8 cellular contexts compared by ENCODE assay signal in genomic region chr9:114153761-114154596, GRCh38. TPM values are rescaled to one million over a fixed set of nuclear protein-coding genes. Genes with fewer than 3 reads are reported as not detected.
DNase-seq lines count a peak whose midpoint lies in the region; ATAC-seq, FAIRE-seq and TF ChIP-seq lines count a peak whose summit lies in the region.

No MANE protein-coding gene starts in this region.

- peak; percentile 50 for TF ChIP-seq CTCF in cardiac muscle cell (IDR thresholded peaks at IDR 0.05; ENCODE audit: low read depth, low read length)
- TF ChIP-seq CTCF in astrocyte (IDR thresholded peaks at IDR 0.05; ENCODE audit: insufficient read depth, low read depth, low read length): no peak
- no peak for TF ChIP-seq CTCF in vagina (IDR thresholded peaks at IDR 0.05)

- H3K27ac ChIP-seq in cardiac muscle cell: no peak overlapping the region
- H3K27ac ChIP-seq in astrocyte (ENCODE audit: low read depth, low read length): no peak overlapping the region
- no peak overlapping the region for H3K27ac ChIP-seq in vagina

- intact Hi-C loops in Right ventricle myocardium inferior (cut with DNase I): loop anchor here (2.0 kb wide), 1 partner anchor 117 kb away; no protein-coding TSS in a partner anchor
- intact Hi-C loops in vagina (cut with DNase I): no loop called here

- no peaks in the 10 kb centered on the region for H3K9me3 ChIP-seq in cardiac muscle cell (ENCODE audit: low read depth)
- H3K9me3 ChIP-seq in astrocyte (ENCODE audit: insufficient read depth, low read depth, low read length): no peaks in the 10 kb centered on the region
- no peaks in the 10 kb centered on the region for H3K9me3 ChIP-seq in vagina

- H3K27ac Mint-ChIP-seq in astrocyte (ENCODE audit: unreplicated experiment): no peak overlapping the region

- peaks cover 28% of the 10 kb centered on the region for H3K79me2 ChIP-seq in astrocyte (ENCODE audit: insufficient read depth, low read length)

- peak overlapping the region; percentile 83 for H3K4me3 Mint-ChIP-seq in astrocyte (ENCODE audit: unreplicated experiment)

- H3K4me1 Mint-ChIP-seq in astrocyte (ENCODE audit: low read depth, unreplicated experiment): peaks cover 24% of the 10 kb centered on the region

- peaks cover 31% of the 10 kb centered on the region for H3K27me3 Mint-ChIP-seq in astrocyte (ENCODE audit: low read depth, unreplicated experiment)

- ATAC-seq in Right ventricle myocardium inferior (no peak), left lobe of liver (peak; percentile 46), HG03280 (IDR thresholded peaks at IDR 0.05; ENCODE audit: unreplicated experiment) (no peak), HG03571 (IDR thresholded peaks at IDR 0.05; ENCODE audit: unreplicated experiment) (no peak)

- peak; percentile 42 to 88 for DNase-seq in cardiac muscle cell (ENCODE audit: low read depth in 1 of 2, low spot score in 1 of 2)
- no peak for DNase-seq in Right ventricle myocardium inferior (ENCODE audit: missing footprints)
- peak; percentile 19 for DNase-seq in astrocyte (ENCODE audit: low read depth)
- DNase-seq in left lobe of liver (ENCODE audit: low spot score): no peak
- DNase-seq in vagina (ENCODE audit: extremely low spot score in 2 of 2): no peak
- DNase-seq in DMS153 treated with DMSO at 0.1 percent for 48 hours (lab: John Stamatoyannopoulos, UW; ENCODE audit: unreplicated experiment): no peak

- H3K36me3 ChIP-seq in cardiac muscle cell (no peaks in the 10 kb centered on the region), astrocyte (ENCODE audit: insufficient read depth, low read length) (no peaks in the 10 kb centered on the region), vagina (no peaks in the 10 kb centered on the region)

- peaks cover 2% of the 10 kb centered on the region for H3K9me3 Mint-ChIP-seq in astrocyte (ENCODE audit: unreplicated experiment)

- H3K4me1 ChIP-seq in cardiac muscle cell (ENCODE audit: low read depth) (peaks cover 2% of the 10 kb centered on the region), astrocyte (ENCODE audit: insufficient read depth, low read length) (peaks cover 33% of the 10 kb centered on the region), vagina (peaks cover 49% of the 10 kb centered on the region)

- H3K36me3 Mint-ChIP-seq in astrocyte (ENCODE audit: low read depth, unreplicated experiment): peaks cover 13% of the 10 kb centered on the region

- FAIRE-seq in astrocyte (lab: Jason Lieb, UNC): no peak

- H3K27me3 ChIP-seq in cardiac muscle cell (peaks cover 10% of the 10 kb centered on the region), astrocyte (ENCODE audit: insufficient read depth, low read length) (peaks cover 14% of the 10 kb centered on the region), vagina (no peaks in the 10 kb centered on the region)

- H3K4me3 ChIP-seq in cardiac muscle cell (peak overlapping the region; percentile 49), astrocyte (ENCODE audit: insufficient read depth, low read depth, low read length) (peak overlapping the region; percentile 46), vagina (peak overlapping the region; percentile 52 to 71)

- H3K4me2 ChIP-seq in astrocyte (ENCODE audit: low read length): peak overlapping the region; percentile 100

- TF ChIP-seq POLR2A in vagina (IDR thresholded peaks at IDR 0.05): no peak

- H2AFZ ChIP-seq in astrocyte (ENCODE audit: low read depth, low read length): peak overlapping the region; percentile 47

- peak overlapping the region; percentile 20 for H3K9ac ChIP-seq in astrocyte (ENCODE audit: low read length)

- peaks cover 27% of the 10 kb centered on the region for H4K20me1 ChIP-seq in astrocyte (ENCODE audit: insufficient read depth, low read length)

RNA-seq across cellular contexts. Expression of gene COL27A1, which starts 1.4 kb away (rescaled TPM):
- total RNA-seq in cardiac muscle cell (19.2 and 19.3 TPM in 2 replicates), Right ventricle myocardium inferior (9.8 TPM), astrocyte (27.6 and 31.2 TPM in 2 replicates), left lobe of liver (51.0 TPM), vagina (17.2 TPM)
- polyA plus RNA-seq in cardiac muscle cell: 12.2 and 13.4 TPM in 2 replicates

RNA-seq across cellular contexts. Expression of gene KIF12, which starts 54.9 kb away (rescaled TPM):
- total RNA-seq in cardiac muscle cell (0.04 and 1.1 TPM in 2 replicates), Right ventricle myocardium inferior (not detected), astrocyte (0.34 and 0.50 TPM in 2 replicates), left lobe of liver (18.5 TPM), vagina (not detected)
- polyA plus RNA-seq in cardiac muscle cell: 0.64 and 1.6 TPM in 2 replicates

Comparison
In these comparisons a context has a peak if more than half of its experiments do, and no peak if none do; other contexts are left out.
1. DNase-seq: peak in cardiac muscle cell (2 of 2) and astrocyte (single experiment); none in Right ventricle myocardium inferior (single experiment), left lobe of liver (single experiment), vagina (0 of 2) and DMS153 treated with DMSO at 0.1 percent for 48 hours (single experiment).
2. Peak in every context shown above with its lines, with median percentiles within 50 percentile points of each other: H3K4me3 ChIP-seq.